Comparison of ENCODE assay signal across 8 cellular contexts in genomic region chr17:7833795-7834553, GRCh38. TPM values are rescaled to one million over a fixed set of nuclear protein-coding genes. Genes with fewer than 3 reads are reported as not detected.
DNase-seq lines count a peak whose midpoint lies in the region; ATAC-seq and TF ChIP-seq lines count a peak whose summit lies in the region.

Gene KDM6B (plus strand): TSS chr17:7834217. CDS start chr17:7845555, 11,338 bp downstream.

- TF ChIP-seq CTCF in DND-41 (IDR thresholded peaks at IDR 0.05; ENCODE audit: borderline replicate concordance, extremely low read depth, low read length, poor library complexity, severe bottlenecking) (no peak), H9 (conservative IDR thresholded peaks at IDR 0.05) (no peak)

- no peak within 1 kb of the TSS for H3K56ac ChIP-seq in H9 (ENCODE audit: insufficient read length, low read depth, low read length)

- H3K23ac ChIP-seq in H9 (ENCODE audit: insufficient read length, low read depth, low read length), result no peak within 1 kb of the TSS

- no peak within 1 kb of the TSS for H2BK20ac ChIP-seq in H9 (ENCODE audit: low read depth, low read length, poor library complexity, severe bottlenecking)

- H4K20me1 ChIP-seq in DND-41 (ENCODE audit: insufficient read depth, low read length) (peaks cover 7% of the 10 kb centered on the region), H9 (ENCODE audit: control insufficient read depth, insufficient read depth, insufficient read length) (no peaks in the 10 kb centered on the region)

- H3K9me3 Mint-ChIP-seq in H9, result no peaks in the 10 kb centered on the region
- H3K9me3 Mint-ChIP-seq in activated naive CD8-positive, alpha-beta T cell treated with anti-CD3 and anti-CD28 coated beads for 36 hours, result no peaks in the 10 kb centered on the region

- H2BK12ac ChIP-seq in H9 (ENCODE audit: insufficient read length, low read depth, low read length), result no peak within 1 kb of the TSS

- H3K4me2 ChIP-seq in DND-41 (ENCODE audit: insufficient read depth, low read length) (peak within 1 kb of the TSS; percentile 90), H9 (ENCODE audit: insufficient read depth, insufficient read length, low read length) (peak within 1 kb of the TSS; percentile 75)

- H3K27ac ChIP-seq in DND-41 (ENCODE audit: low read length) (peak within 1 kb of the TSS; percentile 73), H9 (ENCODE audit: insufficient read length, low read depth, low read length) (no peak within 1 kb of the TSS), temporal lobe (ENCODE audit: low read depth, low read length) (peak within 1 kb of the TSS; percentile 92)

- no peaks in the 10 kb centered on the region for H3K36me3 Mint-ChIP-seq in H9 (ENCODE audit: insufficient read depth in 1 of 3, low read depth in 3 of 3)
- H3K36me3 Mint-ChIP-seq in activated naive CD8-positive, alpha-beta T cell treated with anti-CD3 and anti-CD28 coated beads for 36 hours, result no peaks in the 10 kb centered on the region

- no peak within 1 kb of the TSS for H3T11ph ChIP-seq in H9 (ENCODE audit: low read length)

- peaks cover 31% of the 10 kb centered on the region for H3K23me2 ChIP-seq in H9 (ENCODE audit: insufficient read length, low read depth, low read length, poor library complexity, severe bottlenecking)

- peak within 1 kb of the TSS; percentile 21 to 66 for H3K4me3 ChIP-seq in DND-41 (ENCODE audit: low read depth in 1 of 2, low read length in 2 of 2)

- peak within 1 kb of the TSS; percentile 93 for H3K18ac ChIP-seq in H9 (ENCODE audit: insufficient read length, low read depth, low read length)

- peaks cover 51% of the 10 kb centered on the region for H3K27me3 Mint-ChIP-seq in H9 (ENCODE audit: low read depth)
- H3K27me3 Mint-ChIP-seq in activated naive CD8-positive, alpha-beta T cell treated with anti-CD3 and anti-CD28 coated beads for 36 hours, result no peaks in the 10 kb centered on the region

- H2BK15ac ChIP-seq in H9 (ENCODE audit: low read depth, low read length), result no peak within 1 kb of the TSS

- H2BK5ac ChIP-seq in H9 (ENCODE audit: insufficient read length, low read length), result no peak within 1 kb of the TSS

- no peak within 1 kb of the TSS for H4K5ac ChIP-seq in H9 (ENCODE audit: insufficient read length, low read depth, low read length)

- no peak within 1 kb of the TSS for H3K4ac ChIP-seq in H9 (ENCODE audit: low read depth, low read length)

- H2AFZ ChIP-seq in DND-41 (ENCODE audit: low read depth, low read length) (peak within 1 kb of the TSS; percentile 73), H9 (ENCODE audit: low read length) (no peak within 1 kb of the TSS)

- H3K79me1 ChIP-seq in H9 (ENCODE audit: insufficient read depth, low read depth, low read length, poor library complexity, severe bottlenecking), result no peaks in the 10 kb centered on the region

- H3K36me3 ChIP-seq in DND-41 (ENCODE audit: insufficient read depth, low read length), result no peaks in the 10 kb centered on the region

- H3K9me3 ChIP-seq in DND-41 (ENCODE audit: insufficient read depth, low read length, severe bottlenecking) (no peaks in the 10 kb centered on the region), H9 (ENCODE audit: control insufficient read depth, low read depth, low read length) (no peaks in the 10 kb centered on the region)

- no peak within 1 kb of the TSS for H2BK120ac ChIP-seq in H9 (ENCODE audit: low read depth, low read length, poor library complexity, severe bottlenecking)

- peak within 1 kb of the TSS; percentile 86 for H3K14ac ChIP-seq in H9 (ENCODE audit: insufficient read depth, low read length)

- H2AK5ac ChIP-seq in H9 (ENCODE audit: insufficient read length, low read length), result no peak within 1 kb of the TSS

- peaks cover 32% of the 10 kb centered on the region for H3K27me3 ChIP-seq in DND-41 (ENCODE audit: insufficient read depth, low read length, poor library complexity)
- H3K27me3 ChIP-seq in H9 (ENCODE audit: insufficient read depth, low read length), result peaks cover 15% of the 10 kb centered on the region; the same call in 1 of the 2 replicates

- H3K9ac ChIP-seq in DND-41 (ENCODE audit: low read depth, low read length) (peak within 1 kb of the TSS; percentile 44), H9 (ENCODE audit: extremely low read depth, insufficient read length, low read length) (no peak within 1 kb of the TSS)

- DNase-seq in DND-41, result peak; percentile 85
- peak; percentile 97 for DNase-seq in H9
- DNase-seq in NAMALWA (ENCODE audit: low spot score), result peak; percentile 76
- peak; percentile 50 to 91 for DNase-seq in SW 1271 (lab: John Stamatoyannopoulos, UW)
- DNase-seq in activated naive CD8-positive, alpha-beta T cell treated with anti-CD3 and anti-CD28 coated beads for 36 hours, result peak; percentile 88
- DNase-seq in glomerular endothelial cell (ENCODE audit: extremely low read depth, low read depth, low spot score), result no peak
- peak; percentile 87 for DNase-seq in occipital lobe (lab: John Stamatoyannopoulos, UW)

- H4K91ac ChIP-seq in H9 (ENCODE audit: insufficient read length, low read depth, low read length), result no peak within 1 kb of the TSS

- H3K4me1 Mint-ChIP-seq in H9, result peaks cover 28 to 35% of the 10 kb centered on the region in 2 experiments
- peaks cover 34% of the 10 kb centered on the region for H3K4me1 Mint-ChIP-seq in activated naive CD8-positive, alpha-beta T cell treated with anti-CD3 and anti-CD28 coated beads for 36 hours

- no peak within 1 kb of the TSS for H4K8ac ChIP-seq in H9 (replicated peaks; ENCODE audit: insufficient read length, low read depth, low read length)

- H3K27ac Mint-ChIP-seq in H9, result peak within 1 kb of the TSS; percentile 91 to 99 (median 97); a peak in 5 of 7 replicates
- peak within 1 kb of the TSS; percentile 92 for H3K27ac Mint-ChIP-seq in activated naive CD8-positive, alpha-beta T cell treated with anti-CD3 and anti-CD28 coated beads for 36 hours

- H3K4me3 Mint-ChIP-seq in H9, result peak within 1 kb of the TSS; percentile 81 to 90
- peak within 1 kb of the TSS; percentile 93 for H3K4me3 Mint-ChIP-seq in activated naive CD8-positive, alpha-beta T cell treated with anti-CD3 and anti-CD28 coated beads for 36 hours

- no CpG with 5 or more reads among the region's 49 CpGs for WGBS in H9 (ENCODE audit: extremely low coverage, insufficient read length, low lambda C conversion rate)

- no peaks in the 10 kb centered on the region for H3K79me2 ChIP-seq in DND-41 (ENCODE audit: insufficient read depth, low read length)
- H3K79me2 ChIP-seq in H9 (ENCODE audit: insufficient read depth, low read length), result no peaks in the 10 kb centered on the region

- H3K4me1 ChIP-seq in DND-41 (ENCODE audit: insufficient read depth, low read length), result peaks cover 58% of the 10 kb centered on the region
- H3K4me1 ChIP-seq in H9 (ENCODE audit: insufficient read depth, low read length), result peaks cover 2% of the 10 kb centered on the region; the same call in 1 of the 2 replicates

- ATAC-seq in DND-41 (ENCODE audit: insufficient read depth, low read depth), result peak; percentile 62

RNA-seq across cellular contexts. Expression of gene KDM6B, which starts in this region (rescaled TPM):
- total RNA-seq in H9 (2021) (26.7 and 28.9 TPM in 2 replicates), glomerular endothelial cell (4.9 and 16.3 TPM in 2 replicates), occipital lobe (16.4 TPM), temporal lobe (16.2 TPM)
- 10 to 100 TPM; 44.5 to 47.6 TPM for total RNA-seq in activated naive CD8-positive, alpha-beta T cell treated with anti-CD3 and anti-CD28 coated beads for 36 hours
